Comparison of ENCODE assay signal across 11 cellular contexts in the genomic region with DNA sequence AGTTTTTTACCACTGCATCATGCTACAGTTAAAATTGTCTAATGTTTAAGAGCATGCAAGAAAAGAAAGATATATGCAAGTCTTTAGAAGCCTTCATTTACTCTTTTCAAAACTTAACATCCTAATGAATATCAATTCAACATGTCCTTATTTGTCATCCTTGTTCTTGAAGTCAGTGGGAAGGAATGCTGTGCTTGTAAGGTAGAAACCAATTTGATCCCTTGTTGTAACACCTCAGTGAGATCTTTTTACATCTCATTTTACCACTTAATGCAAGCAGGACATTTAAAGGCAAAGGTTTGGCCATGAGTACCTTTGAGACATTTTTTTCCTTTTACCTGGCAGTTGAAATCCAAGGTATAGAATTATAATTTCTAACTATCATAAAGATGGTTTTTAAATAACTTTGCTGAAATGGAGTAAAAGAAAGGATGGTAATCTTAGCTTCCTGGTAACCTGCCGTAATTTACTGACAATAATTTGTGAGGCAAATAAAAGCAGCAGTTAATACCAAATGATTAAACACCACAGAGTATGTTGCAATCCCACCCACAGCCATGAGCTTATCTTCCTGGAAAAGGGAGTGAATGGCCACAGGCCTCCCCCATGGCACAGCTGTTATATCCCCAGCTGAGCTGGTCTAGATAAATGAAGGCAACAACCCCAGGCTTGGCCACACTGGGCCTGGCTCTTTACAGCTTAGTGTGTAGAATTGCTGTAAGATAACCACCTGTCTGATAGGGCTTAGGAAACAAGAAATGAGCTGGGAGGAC. TPM values are rescaled to one million over a fixed set of nuclear protein-coding genes. Genes with fewer than 3 reads are reported as not detected.
DNase-seq lines count a peak whose midpoint lies in the region; ATAC-seq and TF ChIP-seq lines count a peak whose summit lies in the region.
"Had no signal": no experiment of that assay in that cellular context is flagged by ENCODE, and none has a peak within 500 bp of the region (broad histone marks: within the 10 kb centered on the region; RNA-seq: fewer than 3 reads in every experiment).

No MANE protein-coding gene starts in this region.

- H3K9me3 ChIP-seq in skeletal muscle satellite cell (replicated peaks; ENCODE audit: low read length), result no peaks in the 10 kb centered on the region
- H3K9me3 ChIP-seq: neutrophil, upper lobe of left lung had no signal

- H3K27ac ChIP-seq in RWPE1, result no peak overlapping the region
- H3K27ac ChIP-seq: neutrophil had no signal

- CTCF ChIA-PET in HEK293T (lab: Yijun Ruan, JAX) (no interaction called here), RWPE1 (lab: Yijun Ruan, JAX) (interaction anchor here (0.5 to 0.7 kb wide), 2 partner anchors 39 to 79 kb away, joined by 3 read pairs; no protein-coding TSS in a partner anchor)

- H3K4me3 ChIP-seq in skeletal muscle satellite cell (ENCODE audit: low read length), result no peak overlapping the region
- H3K4me3 ChIP-seq: upper lobe of left lung had no signal

- no peaks in the 10 kb centered on the region for H3K36me3 ChIP-seq in skeletal muscle satellite cell (ENCODE audit: insufficient read depth, low read length)
- H3K36me3 ChIP-seq: neutrophil, upper lobe of left lung had no signal

- no peaks in the 10 kb centered on the region for H3K27me3 ChIP-seq in skeletal muscle satellite cell (ENCODE audit: control insufficient read depth, insufficient read depth, low read length)
- H3K27me3 ChIP-seq: neutrophil, upper lobe of left lung had no signal

- DNase-seq in HEK293T (ENCODE audit: extremely low spot score), result peak; percentile 12
- DNase-seq in RWPE1 (ENCODE audit: low spot score), result peak; percentile 49
- DNase-seq in Right ventricle myocardium superior, result peak; percentile 71
- DNase-seq in T-helper 2 cell, result no peak
- DNase-seq in NCI-H446 treated with DMSO at 0.1 percent for 48 hours (lab: John Stamatoyannopoulos, UW), result no peak
- DNase-seq: NCI-H1417 treated with DMSO at 0.1 percent for 48 hours had no signal

- intact Hi-C loops in Right ventricle myocardium superior (cut with DNase I), result no loop called here

- TF ChIP-seq CTCF in RWPE1 (conservative IDR thresholded peaks at IDR 0.05; ENCODE audit: low read depth), result no peak

- ATAC-seq in Right ventricle myocardium superior (ENCODE audit: poor library complexity) (peak; percentile 92), GM21737 (IDR thresholded peaks at IDR 0.05; ENCODE audit: unreplicated experiment) (no peak), GM18520 (IDR thresholded peaks at IDR 0.05; ENCODE audit: unreplicated experiment) (no peak)

- POLR2A ChIA-PET in HEK293T (lab: Yijun Ruan, JAX) (interaction anchor here (1.8 kb wide), 1 partner anchor 33 kb away, joined by 7 read pairs; the partner anchor contains the start of genes AP4S1 and STRN3), RWPE1 (lab: Yijun Ruan, JAX; ENCODE audit: low non-redundant PET) (interaction anchor here (1.2 kb wide), 1 partner anchor 33 kb away, joined by 7 read pairs; the partner anchor contains the start of gene STRN3)

- H3K4me1 ChIP-seq in skeletal muscle satellite cell (ENCODE audit: control insufficient read depth, insufficient read depth, low read length), result peaks cover 15% of the 10 kb centered on the region

- H3K9ac ChIP-seq in skeletal muscle satellite cell (ENCODE audit: low read depth, low read length), result no peak overlapping the region

- H3K4me2 ChIP-seq in skeletal muscle satellite cell (ENCODE audit: low read length), result peak overlapping the region; percentile 33

TF ChIP-seq in HEK293T, 16 proteins besides CTCF, POLR2A, EP300 and RAD21:
- TF ChIP-seq HDGF (IDR thresholded peaks at IDR 0.05; ENCODE audit: borderline replicate concordance) (no peak), NFRKB (IDR thresholded peaks at IDR 0.05) (no peak), ARNT (IDR thresholded peaks at IDR 0.05) (no peak), PKNOX1 (IDR thresholded peaks at IDR 0.05) (no peak), LEF1 (IDR thresholded peaks at IDR 0.05; ENCODE audit: borderline replicate concordance) (no peak), FOXM1 (IDR thresholded peaks at IDR 0.05; ENCODE audit: borderline replicate concordance) (no peak), FOXA1 (IDR thresholded peaks at IDR 0.05) (no peak), ELF4 (IDR thresholded peaks at IDR 0.05) (no peak), L3MBTL2 (conservative IDR thresholded peaks at IDR 0.05) (no peak), FOXK2 (IDR thresholded peaks at IDR 0.05) (no peak), CTBP1 (IDR thresholded peaks at IDR 0.05; ENCODE audit: borderline replicate concordance) (no peak), BHLHE40 (IDR thresholded peaks at IDR 0.05; ENCODE audit: borderline replicate concordance) (no peak), SUZ12 (IDR thresholded peaks at IDR 0.05) (no peak), TARDBP (IDR thresholded peaks at IDR 0.05) (no peak), ZNF384 (IDR thresholded peaks at IDR 0.05) (no peak)

RNA-seq across cellular contexts. Expression of gene STRN3, which starts 33.2 kb away (rescaled TPM):
- total RNA-seq in Right ventricle myocardium superior, result 45.1 TPM
- 35.0 and 44.6 TPM in 2 replicates for total RNA-seq in skeletal muscle satellite cell (2012; rRNA removed)

RNA-seq across cellular contexts. Expression of gene AP4S1, which starts 33.9 kb away (rescaled TPM):
- 6.7 TPM for total RNA-seq in Right ventricle myocardium superior
- total RNA-seq in skeletal muscle satellite cell (2012; rRNA removed), result 4.8 and 7.9 TPM in 2 replicates

Comparison
In these comparisons a context has a peak if more than half of its experiments do, and no peak if none do; other contexts are left out.
1. DNase-seq: peak in HEK293T (single experiment), RWPE1 (single experiment) and Right ventricle myocardium superior (single experiment); none in T-helper 2 cell (0 of 5) and NCI-H446 treated with DMSO at 0.1 percent for 48 hours (single experiment).